In genomic region chr9:79623799-79624721, GRCh38 we compare ENCODE assay signal across 8 cellular contexts. TPM values are rescaled to one million over a fixed set of nuclear protein-coding genes. Genes with fewer than 3 reads are reported as not detected.
DNase-seq lines count a peak whose midpoint lies in the region; ATAC-seq, FAIRE-seq and TF ChIP-seq lines count a peak whose summit lies in the region.

No MANE protein-coding gene starts in this region.

- BruUV-seq in endothelial cell of umbilical vein (replicated peaks; lab: Mats Ljungman, UMichigan), result TSS peak; percentile 21

- H4K20me1 ChIP-seq in DOHH2 (ENCODE audit: control insufficient read depth, insufficient read depth, low read depth, low read length) (no peaks in the 10 kb centered on the region), endothelial cell of umbilical vein (replicated peaks; ENCODE audit: control insufficient read depth, extremely low read depth, insufficient read depth, low read length) (no peaks in the 10 kb centered on the region)

- DNase-seq in T-helper 17 cell (no peak), endothelial cell of umbilical vein (ENCODE audit: low read depth, low spot score) (peak; percentile 70), trophoblast cell (no peak), tibial nerve (ENCODE audit: low spot score in 2 of 2) (no peak), GM03348 (ENCODE audit: low spot score) (no peak)

- H2BK5ac ChIP-seq in trophoblast cell (ENCODE audit: low read depth, low read length, poor library complexity), result no peak overlapping the region

- FAIRE-seq in endothelial cell of umbilical vein (lab: Jason Lieb, UNC), result peak; percentile 75

- peak overlapping the region; percentile 83 for H3K27ac Mint-ChIP-seq in T-helper 17 cell

- no peak overlapping the region for H2AFZ ChIP-seq in endothelial cell of umbilical vein (ENCODE audit: low read depth, low read length)
- H2AFZ ChIP-seq in trophoblast cell (ENCODE audit: insufficient read depth, low read length, poor library complexity), result no peak overlapping the region

- H3K9me1 ChIP-seq in endothelial cell of umbilical vein (replicated peaks; ENCODE audit: control insufficient read depth, extremely low read depth, insufficient read depth, low read length), result no peaks in the 10 kb centered on the region

- intact Hi-C loops in endothelial cell of umbilical vein (cut with micrococcal nuclease), result loop anchor here (1.0 kb wide), 2 partner anchors 20 to 53 kb away; partner anchors contain the start of gene TLE4

- peak overlapping the region; percentile 36 for H3K4ac ChIP-seq in trophoblast cell (ENCODE audit: low read depth, low read length)

- WGBS in trophoblast cell (ENCODE audit: extremely low coverage, insufficient coverage, insufficient read length), result no CpG with 5 or more reads among the region's 6 CpGs
- 64 to 70% methylated on average over 6 of the region's 6 CpGs for WGBS in tibial nerve, 2 donors

- H3F3A ChIP-seq in DOHH2 (ENCODE audit: control insufficient read depth, insufficient read depth), result no peaks in the 10 kb centered on the region

- H3K18ac ChIP-seq in trophoblast cell (ENCODE audit: low read length), result no peak overlapping the region

- H2BK12ac ChIP-seq in trophoblast cell (ENCODE audit: low read length), result no peak overlapping the region

- H3K27me3 ChIP-seq in DOHH2 (ENCODE audit: control insufficient read depth, low read length), result no peaks in the 10 kb centered on the region
- H3K27me3 ChIP-seq in endothelial cell of umbilical vein (ENCODE audit: control insufficient read depth in 2 of 2, insufficient read depth in 2 of 2, low read length in 2 of 2), result no peaks in the 10 kb centered on the region
- no peaks in the 10 kb centered on the region for H3K27me3 ChIP-seq in trophoblast cell (ENCODE audit: insufficient read depth, low read length)
- H3K27me3 ChIP-seq in tibial nerve, result no peaks in the 10 kb centered on the region

- H3K79me2 ChIP-seq in DOHH2 (ENCODE audit: control insufficient read depth, low read length), result peaks cover 3% of the 10 kb centered on the region
- H3K79me2 ChIP-seq in endothelial cell of umbilical vein (ENCODE audit: control insufficient read depth, insufficient read depth, low read length), result no peaks in the 10 kb centered on the region
- peaks cover 8% of the 10 kb centered on the region for H3K79me2 ChIP-seq in trophoblast cell (ENCODE audit: control insufficient read depth, insufficient read depth, low read length, poor library complexity)

- no peak overlapping the region for H2BK120ac ChIP-seq in trophoblast cell (ENCODE audit: insufficient read depth, low read length, poor library complexity)

- H4K8ac ChIP-seq in trophoblast cell (ENCODE audit: low read depth, low read length), result no peak overlapping the region

- dilution Hi-C loops in endothelial cell of umbilical vein (cut with MboI; ENCODE audit: extremely low pct_ligation_motif_present, low sequenced_read_pairs), result no loop called here

- H3K4me1 ChIP-seq in DOHH2 (ENCODE audit: control insufficient read depth, low read length) (peaks cover 12% of the 10 kb centered on the region), endothelial cell of umbilical vein (ENCODE audit: control insufficient read depth, extremely low read depth, insufficient read depth, low read length) (peaks cover 19% of the 10 kb centered on the region), trophoblast cell (ENCODE audit: control insufficient read depth in 1 of 2, insufficient read depth in 2 of 2, low read length in 2 of 2) (peaks cover 6 to 9% of the 10 kb centered on the region in 2 experiments), tibial nerve (peaks cover 0 to 8% (median 7%) of the 10 kb centered on the region in 4 donors)

- H3K36me3 ChIP-seq in DOHH2 (ENCODE audit: control insufficient read depth, low read length) (no peaks in the 10 kb centered on the region; the same call in 1 of the 2 replicates), endothelial cell of umbilical vein (ENCODE audit: control insufficient read depth in 2 of 2, extremely low read depth in 1 of 2, insufficient read depth in 2 of 2, low read length in 2 of 2) (peaks cover 0 to 1% of the 10 kb centered on the region in 2 experiments), trophoblast cell (ENCODE audit: control insufficient read depth in 1 of 2, insufficient read depth in 2 of 2, low read length in 2 of 2) (peaks cover 2 to 6% of the 10 kb centered on the region in 2 experiments), tibial nerve (no peaks in the 10 kb centered on the region)

- H3K23ac ChIP-seq in trophoblast cell (ENCODE audit: low read length), result no peak overlapping the region

- H3K9ac ChIP-seq in endothelial cell of umbilical vein (replicated peaks; ENCODE audit: extremely low read depth, insufficient read depth, low read length) (no peak overlapping the region), trophoblast cell (ENCODE audit: low read length) (no peak overlapping the region)

- 0 out of 2 replicates have a peak overlapping the region, but pooled peaks have one; percentile 29 for H3K4me3 ChIP-seq in DOHH2 (ENCODE audit: low read length)
- no peak overlapping the region for H3K4me3 ChIP-seq in endothelial cell of umbilical vein (replicated peaks in 1 of 3; ENCODE audit: insufficient read depth in 1 of 3, low read depth in 1 of 3, low read length in 3 of 3)
- H3K4me3 ChIP-seq in trophoblast cell (ENCODE audit: low read depth, low read length), result no peak overlapping the region
- H3K4me3 ChIP-seq in tibial nerve, result no peak overlapping the region

- H3K4me3 Mint-ChIP-seq in T-helper 17 cell, result peak overlapping the region; percentile 84

- H3K4me1 Mint-ChIP-seq in T-helper 17 cell, result peaks cover 35% of the 10 kb centered on the region

- CTCF ChIA-PET in endothelial cell of umbilical vein (lab: Charles Lee), result interaction anchor here (0.7 to 1.5 kb wide), 7 partner anchors 11 to 52 kb away, joined by 3 to 5 read pairs (median 4); partner anchors contain the start of gene TLE4

- H3K36me3 Mint-ChIP-seq in T-helper 17 cell (ENCODE audit: low read depth), result peaks cover 2% of the 10 kb centered on the region

- no peaks in the 10 kb centered on the region for H3K79me1 ChIP-seq in trophoblast cell (ENCODE audit: low read length)

- no peak overlapping the region for H4K12ac ChIP-seq in trophoblast cell (ENCODE audit: low read depth, low read length)

- no peak overlapping the region for H3K14ac ChIP-seq in trophoblast cell (ENCODE audit: low read length)

- no peak for TF ChIP-seq POLR2A in endothelial cell of umbilical vein (IDR thresholded peaks at IDR 0.05; ENCODE audit: low read depth, low read length)
- TF ChIP-seq POLR2A in tibial nerve (IDR thresholded peaks at IDR 0.05), result no peak

- H4K91ac ChIP-seq in trophoblast cell (ENCODE audit: low read depth, low read length), result no peak overlapping the region

- no peaks in the 10 kb centered on the region for H3K9me3 ChIP-seq in DOHH2 (ENCODE audit: control insufficient read depth, insufficient read depth, low read length)
- no peaks in the 10 kb centered on the region for H3K9me3 ChIP-seq in T-helper 17 cell (ENCODE audit: control insufficient read depth, low read length, poor library complexity, severe bottlenecking)
- H3K9me3 ChIP-seq in endothelial cell of umbilical vein (replicated peaks; ENCODE audit: control insufficient read depth, insufficient read depth, low read length), result no peaks in the 10 kb centered on the region
- H3K9me3 ChIP-seq in trophoblast cell (ENCODE audit: insufficient read depth, low read depth, low read length), result no peaks in the 10 kb centered on the region
- no peaks in the 10 kb centered on the region for H3K9me3 ChIP-seq in tibial nerve

- no peak for TF ChIP-seq CTCF in DOHH2 (IDR thresholded peaks at IDR 0.05; ENCODE audit: low read depth, low read length, poor library complexity, severe bottlenecking)
- no peak for TF ChIP-seq CTCF in endothelial cell of umbilical vein (IDR thresholded peaks at IDR 0.05; ENCODE audit: extremely low read depth in 1 of 2, insufficient read depth in 1 of 2, low read depth in 1 of 2, low read length in 2 of 2)
- no peak for TF ChIP-seq CTCF in tibial nerve (IDR thresholded peaks at IDR 0.05)

- TF ChIP-seq EP300 in tibial nerve (IDR thresholded peaks at IDR 0.05), result peak in 1 of 2 donors; percentile 44

- no peaks in the 10 kb centered on the region for H3K27me3 Mint-ChIP-seq in T-helper 17 cell

- no peaks in the 10 kb centered on the region for H3K9me2 ChIP-seq in DOHH2 (replicated peaks; ENCODE audit: control insufficient read depth, low read length)

- ATAC-seq in GM19452 (IDR thresholded peaks at IDR 0.05; ENCODE audit: unreplicated experiment), result peak; percentile 95
- peak; percentile 93 for ATAC-seq in HG03354 (IDR thresholded peaks at IDR 0.05; ENCODE audit: poor library complexity, severe bottlenecking, unreplicated experiment)
- ATAC-seq in T-helper 17 cell, result peak; percentile 84

- no peak overlapping the region for H2AK5ac ChIP-seq in trophoblast cell (ENCODE audit: low read length)

- H3K27ac ChIP-seq in DOHH2 (ENCODE audit: low read depth, low read length) (no peak overlapping the region; the same call in 1 of the 2 replicates), endothelial cell of umbilical vein (ENCODE audit: insufficient read depth, low read depth, low read length) (peak overlapping the region; percentile 4), trophoblast cell (ENCODE audit: low read depth, low read length) (no peak overlapping the region), tibial nerve (no peak overlapping the region)

- H3K4me2 ChIP-seq in DOHH2 (ENCODE audit: low read length) (peak overlapping the region; percentile 40), endothelial cell of umbilical vein (ENCODE audit: insufficient read depth, low read length) (peak overlapping the region; percentile 29), trophoblast cell (ENCODE audit: low read length) (no peak overlapping the region)

- POLR2A ChIA-PET in endothelial cell of umbilical vein (lab: Charles Lee), result interaction anchor here (0.6 to 2.3 kb wide), 2 partner anchors 39 to 52 kb away, joined by 3 to 10 read pairs; partner anchors contain the start of gene TLE4

TF ChIP-seq in endothelial cell of umbilical vein, 7 proteins besides CTCF, POLR2A, EP300 and RAD21:
- peak; percentile 32 for TF ChIP-seq FOS (IDR thresholded peaks at IDR 0.05; ENCODE audit: borderline replicate concordance, insufficient read depth, low read length)
- TF ChIP-seq EZH2 (IDR thresholded peaks at IDR 0.05; ENCODE audit: borderline replicate concordance, low read depth, low read length, severe bottlenecking), result no peak

RNA-seq across cellular contexts. Expression of gene TLE4, which starts 52.3 kb away (rescaled TPM):
- total RNA-seq in T-helper 17 cell (100 to 1,000 TPM; 104 to 154 TPM), endothelial cell of umbilical vein (31.4 and 34.5 TPM in 2 replicates), tibial nerve (10 to 100 TPM; 28.0 to 34.3 (median 29.8) TPM)
- 24.0 and 32.3 TPM in 2 replicates for polyA plus RNA-seq in endothelial cell of umbilical vein
- polyA plus RNA-seq in endothelial cell of umbilical vein (2011; cell fraction: cytosol; rRNA removed), result 24.0 and 26.5 TPM in 2 replicates
- polyA plus RNA-seq in endothelial cell of umbilical vein (2011; cell fraction: nucleus; rRNA removed), result 65.0 and 75.1 TPM in 2 replicates
- polyA plus RNA-seq in endothelial cell of umbilical vein (2012), result 19.9 and 22.5 TPM in 2 replicates
- polyA minus RNA-seq in endothelial cell of umbilical vein, result 54.7 and 58.6 TPM in 2 replicates
- polyA minus RNA-seq in endothelial cell of umbilical vein (2011; cell fraction: cytosol; rRNA and poly(A)+ RNA removed), result 1.2 TPM
- polyA minus RNA-seq in endothelial cell of umbilical vein (2011; cell fraction: nucleus; rRNA and poly(A)+ RNA removed), result 153 and 167 TPM in 2 replicates
- 103 and 108 TPM in 2 replicates for polyA plus RNA-seq in trophoblast cell (2013)
